Comparison of ENCODE assay signal across 15 cellular contexts in genomic region chr12:106758349-106758951, GRCh38. TPM values are rescaled to one million over a fixed set of nuclear protein-coding genes. Genes with fewer than 3 reads are reported as not detected.
DNase-seq lines count a peak whose midpoint lies in the region; ATAC-seq and TF ChIP-seq lines count a peak whose summit lies in the region.
"Had no signal": no experiment of that assay in that cellular context is flagged by ENCODE, and none has a peak within 500 bp of the region (broad histone marks: within the 10 kb centered on the region; RNA-seq: fewer than 3 reads in every experiment).

No MANE protein-coding gene starts in this region.

- TF ChIP-seq POLR2A in transverse colon (IDR thresholded peaks at IDR 0.05): no peak

- peak overlapping the region; percentile 83 for H3K27ac Mint-ChIP-seq in nephron progenitor cell
- H3K27ac Mint-ChIP-seq: activated naive CD4-positive, alpha-beta T cell treated with anti-CD3 and anti-CD28 coated beads, Interleukin-2, amount 10 ng/mL, durations not matched to agents 7 days and 5 days; memory B cell had no signal

- peaks cover 9% of the 10 kb centered on the region for H3K27me3 Mint-ChIP-seq in nephron progenitor cell (ENCODE audit: low read depth, poor library complexity)
- H3K27me3 Mint-ChIP-seq: activated naive CD4-positive, alpha-beta T cell treated with anti-CD3 and anti-CD28 coated beads, Interleukin-2, amount 10 ng/mL, durations not matched to agents 7 days and 5 days; memory B cell had no signal

- no peak for TF ChIP-seq EP300 in transverse colon (IDR thresholded peaks at IDR 0.05; ENCODE audit: low read depth)

- TF ChIP-seq CTCF in right atrium auricular region (IDR thresholded peaks at IDR 0.05) (no peak), nephron progenitor cell (IDR thresholded peaks at IDR 0.05) (no peak), transverse colon (IDR thresholded peaks at IDR 0.05) (no peak)

- no peak for ATAC-seq in GM18511 (IDR thresholded peaks at IDR 0.05; ENCODE audit: unreplicated experiment)
- ATAC-seq in GM21423 (IDR thresholded peaks at IDR 0.05; ENCODE audit: unreplicated experiment): no peak

- no peak overlapping the region for H3K4me3 Mint-ChIP-seq in nephron progenitor cell
- H3K4me3 Mint-ChIP-seq: activated naive CD4-positive, alpha-beta T cell treated with anti-CD3 and anti-CD28 coated beads, Interleukin-2, amount 10 ng/mL, durations not matched to agents 7 days and 5 days; memory B cell had no signal

- intact Hi-C loops in transverse colon (cut with DNase I; ENCODE audit: low total_unique reads): no loop called here

- H3K4me1 ChIP-seq in right atrium auricular region: peaks cover 0 to 33% of the 10 kb centered on the region in 2 donors
- H3K4me1 ChIP-seq in transverse colon: peaks cover 5 to 25% (median 12%) of the 10 kb centered on the region in 4 donors

- H3K27me3 ChIP-seq in right atrium auricular region (no peaks in the 10 kb centered on the region), transverse colon (no peaks in the 10 kb centered on the region)

- H3K36me3 ChIP-seq in right atrium auricular region: no peaks in the 10 kb centered on the region
- H3K36me3 ChIP-seq in transverse colon: no peaks in the 10 kb centered on the region

- H3K36me3 Mint-ChIP-seq in nephron progenitor cell (ENCODE audit: low read depth): no peaks in the 10 kb centered on the region
- H3K36me3 Mint-ChIP-seq: activated naive CD4-positive, alpha-beta T cell treated with anti-CD3 and anti-CD28 coated beads, Interleukin-2, amount 10 ng/mL, durations not matched to agents 7 days and 5 days; memory B cell had no signal

- in situ Hi-C loops in transverse colon (cut with MboI; ENCODE audit: low pct_ligation_motif_present in 1 of 4, low pct_unique_long_range_greater_than_20kb in 1 of 4, low sequenced_read_pairs in 3 of 4): no loop called here

- DNase-seq in caudate nucleus (lab: John Stamatoyannopoulos, UW): no peak
- DNase-seq in right atrium auricular region (ENCODE audit: low spot score): no peak
- no peak for DNase-seq in nephron progenitor cell
- peak; percentile 68 for DNase-seq in transverse colon
- DNase-seq in mesenteric fat pad (ENCODE audit: low spot score): no peak
- DNase-seq: activated CD8-positive, alpha-beta memory T cell treated with anti-CD3 and anti-CD28 coated beads, Interleukin-2, amount 50 U/mL, for 48 hours; activated naive CD4-positive, alpha-beta T cell treated with anti-CD3 and anti-CD28 coated beads, Interleukin-2, amount 10 ng/mL, durations not matched to agents 7 days and 5 days; effector memory CD4-positive, alpha-beta T cell; NCI-H1417 treated with DMSO at 0.1 percent for 48 hours; NK-92 treated with Interleukin-12 subunit alpha and Interleukin-12 subunit beta, amount 100 ng/mL, for 24 hours; SIG-M5; stimulated activated CD4-positive, alpha-beta T cell treated with anti-CD3 and anti-CD28 coated beads, Interleukin-15, amount 100 ng/mL, for 24 hours had no signal

- H3K9me3 Mint-ChIP-seq in nephron progenitor cell: peaks cover under 1% of the 10 kb centered on the region
- H3K9me3 Mint-ChIP-seq: activated naive CD4-positive, alpha-beta T cell treated with anti-CD3 and anti-CD28 coated beads, Interleukin-2, amount 10 ng/mL, durations not matched to agents 7 days and 5 days; memory B cell had no signal

- WGBS in transverse colon (ENCODE audit: low coverage in 1 of 2), 2 donors: 55 to 61% methylated on average over 2 to 7 of the region's 7 CpGs

- H3K27ac ChIP-seq in caudate nucleus (ENCODE audit: low read depth, low read length): peak overlapping the region; percentile 94
- peak overlapping the region; percentile 3 to 71 for H3K27ac ChIP-seq in right atrium auricular region
- peak overlapping the region; percentile 19 to 57 (median 48) for H3K27ac ChIP-seq in transverse colon

- no peak overlapping the region for H3K4me3 ChIP-seq in right atrium auricular region
- no peak overlapping the region for H3K4me3 ChIP-seq in transverse colon

- H3K9me3 ChIP-seq in right atrium auricular region (no peaks in the 10 kb centered on the region), transverse colon (no peaks in the 10 kb centered on the region)

- peaks cover 30% of the 10 kb centered on the region for H3K4me1 Mint-ChIP-seq in nephron progenitor cell

RNA-seq across cellular contexts. Expression of gene RIC8B, which starts 16.0 kb away (rescaled TPM):
- total RNA-seq in right atrium auricular region (10 to 100 TPM; 14.9 to 19.0 TPM), transverse colon (10 to 100 TPM; 10.5 to 19.5 (median 16.6) TPM), mesenteric fat pad (23.3 TPM)

Comparison
In these comparisons a context has a peak if more than half of its experiments do, and no peak if none do; other contexts are left out.
1. H3K27ac ChIP-seq: peak in every context shown above with its lines; median percentile 94 in caudate nucleus; 48 in transverse colon; 37 in right atrium auricular region.